8 cellular contexts compared by ENCODE assay signal in genomic region chr6:147322299-147323162, GRCh38.
DNase-seq lines count a peak whose midpoint lies in the region; ATAC-seq, FAIRE-seq and TF ChIP-seq lines count a peak whose summit lies in the region.

No MANE protein-coding gene starts in this region.

- no peak for FAIRE-seq in bronchial epithelial cell (lab: Jason Lieb, UNC)
- no peak for FAIRE-seq in kidney (lab: Jason Lieb, UNC)

- DNase-seq in GM06990 (ENCODE audit: extremely low read depth, insufficient read length) (peak; percentile 51), bronchial epithelial cell (ENCODE audit: low read depth) (peak; percentile 51), smooth muscle cell (lab: John Stamatoyannopoulos, UW; ENCODE audit: unreplicated experiment) (no peak), cerebellar cortex (ENCODE audit: low spot score) (no peak), posterior vena cava (ENCODE audit: low spot score) (no peak), kidney (no peak)

- H3K4me2 ChIP-seq in smooth muscle cell, result peak overlapping the region; percentile 41

- no peaks in the 10 kb centered on the region for H3K36me3 ChIP-seq in GM06990 (ENCODE audit: control insufficient read depth, insufficient read depth, low read length)
- no peaks in the 10 kb centered on the region for H3K36me3 ChIP-seq in bronchial epithelial cell (ENCODE audit: control insufficient read depth, insufficient read depth, low read length)
- H3K36me3 ChIP-seq in smooth muscle cell (ENCODE audit: low read depth), result peaks cover 4% of the 10 kb centered on the region
- H3K36me3 ChIP-seq in kidney (ENCODE audit: control insufficient read depth in 1 of 2, insufficient read depth in 2 of 2, low read length in 2 of 2), result peaks cover 0 to 8% of the 10 kb centered on the region in 2 donors

- no peak overlapping the region for H2AFZ ChIP-seq in smooth muscle cell (ENCODE audit: low read depth)

- ATAC-seq in GM19467 (IDR thresholded peaks at IDR 0.05; ENCODE audit: unreplicated experiment) (peak; percentile 98), HG03469 (IDR thresholded peaks at IDR 0.05; ENCODE audit: unreplicated experiment) (peak; percentile 98)

- H3K9ac ChIP-seq in smooth muscle cell (ENCODE audit: low read depth) (no peak overlapping the region), kidney (ENCODE audit: low read length in 2 of 2) (no peak overlapping the region)

- H3K4me1 ChIP-seq in smooth muscle cell (ENCODE audit: low read depth), result no peaks in the 10 kb centered on the region
- H3K4me1 ChIP-seq in kidney (ENCODE audit: control insufficient read depth in 1 of 2, insufficient read depth in 1 of 2, low read depth in 1 of 2, low read length in 2 of 2), result no peaks in the 10 kb centered on the region

- no peaks in the 10 kb centered on the region for H3F3A ChIP-seq in smooth muscle cell (ENCODE audit: low read depth)

- H3K4me3 ChIP-seq in GM06990 (replicated peaks; ENCODE audit: low read depth, low read length) (peak overlapping the region; percentile 52), bronchial epithelial cell (ENCODE audit: low read depth, low read length) (no peak overlapping the region), smooth muscle cell (no peak overlapping the region), kidney (ENCODE audit: low read length in 2 of 2) (no peak overlapping the region)

- intact Hi-C loops in posterior vena cava (cut with DNase I), result no loop called here
- intact Hi-C loops in kidney (cut with DNase I), result no loop called here

- TF ChIP-seq CTCF in GM06990 (IDR thresholded peaks at IDR 0.05; ENCODE audit: insufficient read depth, low read length, poor library complexity, severe bottlenecking) (no peak), bronchial epithelial cell (IDR thresholded peaks at IDR 0.05; ENCODE audit: insufficient read depth, low read length, severe bottlenecking) (no peak), smooth muscle cell (IDR thresholded peaks at IDR 0.05; ENCODE audit: borderline replicate concordance, insufficient read depth, poor library complexity, severe bottlenecking) (no peak), kidney (IDR thresholded peaks at IDR 0.05; ENCODE audit: borderline replicate concordance, extremely low read depth, insufficient read depth) (no peak)

- H3K9me3 ChIP-seq in smooth muscle cell (replicated peaks; ENCODE audit: low read depth) (no peaks in the 10 kb centered on the region), kidney (ENCODE audit: control insufficient read depth in 1 of 2, low read length in 2 of 2) (no peaks in the 10 kb centered on the region)

- no peaks in the 10 kb centered on the region for H3K79me2 ChIP-seq in smooth muscle cell (ENCODE audit: low read depth)

- 81% methylated on average over 5 of the region's 5 CpGs for WGBS in smooth muscle cell (ENCODE audit: low lambda C conversion rate)

- H4K20me1 ChIP-seq in smooth muscle cell (ENCODE audit: low read depth), result no peaks in the 10 kb centered on the region

- peak overlapping the region; percentile 59 for H3K27ac ChIP-seq in smooth muscle cell (ENCODE audit: low read depth)
- no peak overlapping the region for H3K27ac ChIP-seq in kidney (ENCODE audit: low read depth in 2 of 2, low read length in 2 of 2)

- no peaks in the 10 kb centered on the region for H3K27me3 ChIP-seq in GM06990 (replicated peaks; ENCODE audit: control insufficient read depth, insufficient read depth, low read length)
- no peaks in the 10 kb centered on the region for H3K27me3 ChIP-seq in bronchial epithelial cell (ENCODE audit: control insufficient read depth, insufficient read depth, low read length)
- no peaks in the 10 kb centered on the region for H3K27me3 ChIP-seq in smooth muscle cell (ENCODE audit: low read depth)

Comparison
In these comparisons a context has a peak if more than half of its experiments do, and no peak if none do; other contexts are left out.
1. DNase-seq: peak in GM06990 (single experiment) and bronchial epithelial cell (single experiment); none in smooth muscle cell (single experiment), cerebellar cortex (single experiment), posterior vena cava (single experiment) and kidney (single experiment).